ENCODE assay signal across 8 cellular contexts in genomic region chr5:38420691-38421395, GRCh38.
DNase-seq lines count a peak whose midpoint lies in the region; ATAC-seq, FAIRE-seq and TF ChIP-seq lines count a peak whose summit lies in the region.

No MANE protein-coding gene starts in this region.

- no peaks in the 10 kb centered on the region for H4K20me1 ChIP-seq in HepG2 (ENCODE audit: insufficient read depth, low read length)

- H2AFZ ChIP-seq in HepG2 (ENCODE audit: low read length): no peak overlapping the region

- peak; percentile 53 for FAIRE-seq in RCC 7860 (lab: Jason Lieb, UNC)
- peak; percentile 74 for FAIRE-seq in HepG2 (lab: Jason Lieb, UNC)

- H3K4me1 ChIP-seq in HepG2 (ENCODE audit: insufficient read depth, low read length): no peaks in the 10 kb centered on the region

- H3K9me3 ChIP-seq in HepG2 (ENCODE audit: low read length): no peaks in the 10 kb centered on the region

- no peak for TF ChIP-seq POLR2A in HepG2 (IDR thresholded peaks at IDR 0.05; ENCODE audit: insufficient read depth in 1 of 2, low read depth in 2 of 2, low read length in 2 of 2)

- H3K4me3 ChIP-seq in Jurkat, Clone E6-1 (ENCODE audit: low read length): no peak overlapping the region
- no peak overlapping the region for H3K4me3 ChIP-seq in HepG2 (replicated peaks in 1 of 3; ENCODE audit: insufficient read depth in 1 of 3, low read depth in 2 of 3, low read length in 3 of 3)

- in situ Hi-C loops in HepG2 (cut with HindIII; ENCODE audit: extremely low pct_ligation_motif_present, low pct_unique_long_range_greater_than_20kb): no loop called here

- peak; percentile 43; the same call in 1 of the 2 replicates for TF ChIP-seq RAD21 in HepG2 (CRISPR knock-in tag; IDR thresholded peaks at IDR 0.05)

- H3K4me1 Mint-ChIP-seq in activated T-cell treated with anti-CD3 and anti-CD28 coated beads, Interleukin-2, amount 50 U/mL, for 24 hours (ENCODE audit: low read depth): no peaks in the 10 kb centered on the region
- peaks cover 36% of the 10 kb centered on the region for H3K4me1 Mint-ChIP-seq in chondrocyte (ENCODE audit: low read depth)

- no peak overlapping the region for H3K27ac ChIP-seq in HepG2 (ENCODE audit: extremely low read length, insufficient read depth, low read length)

- no peak overlapping the region for H3K9ac ChIP-seq in HepG2 (ENCODE audit: insufficient read depth, low read depth, low read length)

- no peaks in the 10 kb centered on the region for H3K79me2 ChIP-seq in HepG2 (ENCODE audit: insufficient read depth, low read length)

- intact Hi-C loops in HepG2 (cut with micrococcal nuclease; ENCODE audit: unreplicated experiment): loop anchor here (1.0 kb wide), 2 partner anchors 389 to 392 kb away; no protein-coding TSS in a partner anchor

- no peaks in the 10 kb centered on the region for H3K9me3 Mint-ChIP-seq in activated T-cell treated with anti-CD3 and anti-CD28 coated beads, Interleukin-2, amount 50 U/mL, for 24 hours
- no peaks in the 10 kb centered on the region for H3K9me3 Mint-ChIP-seq in chondrocyte (ENCODE audit: low read depth)

- no peak overlapping the region for H3K4me2 ChIP-seq in HepG2 (ENCODE audit: low read depth, low read length)

- H3K4me3 Mint-ChIP-seq in activated T-cell treated with anti-CD3 and anti-CD28 coated beads, Interleukin-2, amount 50 U/mL, for 24 hours: no peak overlapping the region
- peak overlapping the region; percentile 32 for H3K4me3 Mint-ChIP-seq in chondrocyte (ENCODE audit: unreplicated experiment)

- no TSS peak for BruUV-seq in HepG2 (replicated peaks; lab: Mats Ljungman, UMichigan)

- peaks cover 3 to 7% of the 10 kb centered on the region in 2 experiments; a peak in 3 of 5 replicates for H3K27me3 ChIP-seq in HepG2 (ENCODE audit: control insufficient read depth in 1 of 2, insufficient read depth in 2 of 2, low read length in 2 of 2)

- H3K27ac Mint-ChIP-seq in activated T-cell treated with anti-CD3 and anti-CD28 coated beads, Interleukin-2, amount 50 U/mL, for 24 hours: no peak overlapping the region
- H3K27ac Mint-ChIP-seq in chondrocyte (ENCODE audit: unreplicated experiment): peak overlapping the region; percentile 68

- peaks cover 47% of the 10 kb centered on the region for H3K27me3 Mint-ChIP-seq in activated T-cell treated with anti-CD3 and anti-CD28 coated beads, Interleukin-2, amount 50 U/mL, for 24 hours
- peaks cover 5% of the 10 kb centered on the region for H3K27me3 Mint-ChIP-seq in chondrocyte (ENCODE audit: low read depth)

- CTCF ChIA-PET in HepG2 (lab: Yijun Ruan, JAX; ENCODE audit: low intra/inter-chr PET ratio, low total read pairs): interaction anchor here (1.5 to 1.7 kb wide), 2 partner anchors 246 to 389 kb away, joined by 5 to 29 read pairs; no protein-coding TSS in a partner anchor

- 28% methylated on average over 6 of the region's 6 CpGs for WGBS in HepG2 (ENCODE audit: low lambda C conversion rate)

- no peak for TF ChIP-seq EP300 in HepG2 (IDR thresholded peaks at IDR 0.05; ENCODE audit: low read depth in 2 of 2, low read length in 2 of 2)
- no peak for TF ChIP-seq EP300 in HepG2 (CRISPR knock-in tag; IDR thresholded peaks at IDR 0.05; ENCODE audit: borderline replicate concordance)

- peak; percentile 92 for TF ChIP-seq CTCF in chondrocyte (IDR thresholded peaks at IDR 0.05)
- TF ChIP-seq CTCF in HepG2 (CRISPR knock-in tag; IDR thresholded peaks at IDR 0.05): peak; percentile 76

- ATAC-seq in HepG2 (peak; percentile 95), HG03457 (IDR thresholded peaks at IDR 0.05; ENCODE audit: unreplicated experiment) (no peak)

- DNase-seq in activated T-cell treated with anti-CD3 and anti-CD28 coated beads for 48 hours (ENCODE audit: low read depth) (peak; percentile 6), RCC 7860 (ENCODE audit: low spot score) (peak; percentile 55), chondrocyte (ENCODE audit: low spot score) (no peak), HepG2 (ENCODE audit: low spot score) (peak; percentile 54), stromal cell of bone marrow (ENCODE audit: low read depth) (peak; percentile 66)
- no peak for DNase-seq in activated T-cell treated with anti-CD3 and anti-CD28 coated beads, Interleukin-2, amount 50 U/mL, for 24 hours
- peak; percentile 28 for DNase-seq in Jurkat, Clone E6-1 (ENCODE audit: low read depth, low spot score)

- POLR2A ChIA-PET in HepG2 (lab: Yijun Ruan, JAX): no interaction called here

- H3K36me3 ChIP-seq in HepG2 (replicated peaks in 1 of 2; ENCODE audit: control insufficient read depth in 1 of 2, insufficient read depth in 2 of 2, low read length in 2 of 2): no peaks in the 10 kb centered on the region

- no peaks in the 10 kb centered on the region for H3K36me3 Mint-ChIP-seq in activated T-cell treated with anti-CD3 and anti-CD28 coated beads, Interleukin-2, amount 50 U/mL, for 24 hours (ENCODE audit: low read depth)
- no peaks in the 10 kb centered on the region for H3K36me3 Mint-ChIP-seq in chondrocyte (ENCODE audit: low read depth)

TF ChIP-seq in HepG2, 621 proteins besides CTCF, POLR2A, EP300 and RAD21:
- TF ChIP-seq CEBPB (IDR thresholded peaks at IDR 0.05; ENCODE audit: borderline replicate concordance, low read depth, low read length) (peak; percentile 55; the same call in 1 of the 2 replicates), FLYWCH1 (CRISPR knock-in tag; IDR thresholded peaks at IDR 0.05) (no peak), STAG1 (CRISPR knock-in tag; IDR thresholded peaks at IDR 0.05) (peak; percentile 78), SAP130 (CRISPR knock-in tag; IDR thresholded peaks at IDR 0.05; ENCODE audit: low read depth) (no peak), SMC3 (IDR thresholded peaks at IDR 0.05; ENCODE audit: low read length) (peak; percentile 86), RFX5 (IDR thresholded peaks at IDR 0.05; ENCODE audit: low read depth, low read length) (peak; percentile 89)

Comparison
In these comparisons a context has a peak if more than half of its experiments do, and no peak if none do; other contexts are left out.
1. DNase-seq: peak in activated T-cell treated with anti-CD3 and anti-CD28 coated beads for 48 hours (single experiment), Jurkat, Clone E6-1 (single experiment), RCC 7860 (single experiment), HepG2 (single experiment) and stromal cell of bone marrow (single experiment); none in activated T-cell treated with anti-CD3 and anti-CD28 coated beads, Interleukin-2, amount 50 U/mL, for 24 hours (single experiment) and chondrocyte (single experiment).